Comparison of ENCODE assay signal across 12 cellular contexts in genomic region chr5:76406014-76406413, GRCh38. TPM values are rescaled to one million over a fixed set of nuclear protein-coding genes. Genes with fewer than 3 reads are reported as not detected.
DNase-seq lines count a peak whose midpoint lies in the region; ATAC-seq, FAIRE-seq and TF ChIP-seq lines count a peak whose summit lies in the region.
"Had no signal": no experiment of that assay in that cellular context is flagged by ENCODE, and none has a peak within 500 bp of the region (broad histone marks: within the 10 kb centered on the region; RNA-seq: fewer than 3 reads in every experiment).

No MANE protein-coding gene starts in this region.

- H3K36me3 ChIP-seq in HepG2 (replicated peaks in 1 of 2; ENCODE audit: control insufficient read depth in 1 of 2, insufficient read depth in 2 of 2, low read length in 2 of 2) (no peaks in the 10 kb centered on the region), GM23338 (ENCODE audit: insufficient read depth) (0 out of 2 replicates have a peak, but pooled peaks cover 4% of the 10 kb centered on the region), ascending aorta (no peaks in the 10 kb centered on the region)
- H3K36me3 ChIP-seq: WERI-Rb-1 had no signal

- peaks cover 1% of the 10 kb centered on the region for H3K9me3 Mint-ChIP-seq in activated B cell treated with CpG ODN at 0.5 μM for 24 hours
- H3K9me3 Mint-ChIP-seq in GM23338 = no peaks in the 10 kb centered on the region; the same call in 2 of the 3 replicates

- POLR2A ChIA-PET in activated B cell treated with CpG ODN at 0.5 μM for 24 hours (lab: Charles Lee) (no interaction called here), HepG2 (lab: Yijun Ruan, JAX) (no interaction called here)

- DNase-seq in CD1c-positive myeloid dendritic cell (ENCODE audit: extremely low spot score) (peak; percentile 28), activated B cell treated with CpG ODN at 0.5 μM for 24 hours (no peak), HepG2 (ENCODE audit: low spot score) (no peak), NCI-H128 (lab: John Stamatoyannopoulos, UW; ENCODE audit: unreplicated experiment) (no peak), GM23338 (ENCODE audit: low spot score) (no peak), SW480 (ENCODE audit: low spot score) (no peak), ascending aorta (ENCODE audit: low spot score in 2 of 2) (no peak)
- DNase-seq: activated gamma-delta T cell treated with Interleukin-2 at 50 U/mL for 16 hours, NCI-H524 treated with DMSO at 0.1 percent for 48 hours, Right ventricle myocardium superior, WERI-Rb-1 had no signal

- H3K27me3 Mint-ChIP-seq in activated B cell treated with CpG ODN at 0.5 μM for 24 hours (no peaks in the 10 kb centered on the region), GM23338 (ENCODE audit: insufficient read depth, low read depth, poor library complexity) (peaks cover 13% of the 10 kb centered on the region)

- TF ChIP-seq CTCF in GM12875 (IDR thresholded peaks at IDR 0.05; ENCODE audit: borderline replicate concordance, insufficient read depth, low read depth, low read length) = no peak
- TF ChIP-seq CTCF in activated B cell treated with CpG ODN at 0.5 μM for 24 hours (IDR thresholded peaks at IDR 0.05) = no peak
- no peak for TF ChIP-seq CTCF in HepG2 (CRISPR knock-in tag; IDR thresholded peaks at IDR 0.05)
- TF ChIP-seq CTCF in GM23338 (conservative IDR thresholded peaks at IDR 0.05; ENCODE audit: low read depth in 2 of 2) = no peak
- TF ChIP-seq CTCF in ascending aorta (IDR thresholded peaks at IDR 0.05) = no peak

- H3K4me1 Mint-ChIP-seq in activated B cell treated with CpG ODN at 0.5 μM for 24 hours (peaks cover 47% of the 10 kb centered on the region), GM23338 (peaks cover 50% of the 10 kb centered on the region)

- H3K4me1 ChIP-seq in HepG2 (ENCODE audit: insufficient read depth, low read length) (peaks cover 82% of the 10 kb centered on the region), GM23338 (ENCODE audit: insufficient read depth) (peaks cover 43% of the 10 kb centered on the region), ascending aorta (no peaks in the 10 kb centered on the region)

- 76% methylated on average over 1 of the region's 1 CpG for WGBS in HepG2 (ENCODE audit: low lambda C conversion rate)

- H3K27me3 ChIP-seq in HepG2 (ENCODE audit: control insufficient read depth in 1 of 2, insufficient read depth in 2 of 2, low read length in 2 of 2) (no peaks in the 10 kb centered on the region), GM23338 (ENCODE audit: insufficient read depth) (no peaks in the 10 kb centered on the region), ascending aorta (no peaks in the 10 kb centered on the region)

- H3K79me2 ChIP-seq in HepG2 (ENCODE audit: insufficient read depth, low read length) = peaks cover 69% of the 10 kb centered on the region
- H3K79me2 ChIP-seq in GM23338 (replicated peaks; ENCODE audit: insufficient read depth) = peaks cover 68% of the 10 kb centered on the region

- H3F3A ChIP-seq in GM23338 (replicated peaks; ENCODE audit: low read depth) = 0 out of 2 replicates have a peak, but pooled peaks cover 4% of the 10 kb centered on the region

- no peak overlapping the region for H2AFZ ChIP-seq in HepG2 (ENCODE audit: low read length)
- no peak overlapping the region for H2AFZ ChIP-seq in GM23338

- TF ChIP-seq POLR2A in HepG2 (IDR thresholded peaks at IDR 0.05; ENCODE audit: insufficient read depth in 1 of 2, low read depth in 2 of 2, low read length in 2 of 2) = no peak

- H4K20me1 ChIP-seq in HepG2 (ENCODE audit: insufficient read depth, low read length) (no peaks in the 10 kb centered on the region; the same call in 1 of the 2 replicates), GM23338 (replicated peaks; ENCODE audit: insufficient read depth) (0 out of 2 replicates have a peak, but pooled peaks cover 5% of the 10 kb centered on the region)

- H3K4me3 ChIP-seq in GM12875 (ENCODE audit: low read depth, low read length) (peak overlapping the region; percentile 28), HepG2 (replicated peaks in 1 of 3; ENCODE audit: insufficient read depth in 1 of 3, low read depth in 2 of 3, low read length in 3 of 3) (peak overlapping the region; percentile 8 to 90 (median 29); a peak in 2 of 6 replicates), GM23338 (no peak overlapping the region), ascending aorta (no peak overlapping the region)

- ATAC-seq in activated B cell treated with CpG ODN at 0.5 μM for 24 hours (ENCODE audit: low read depth) (no peak), HepG2 (no peak), GM23338 (no peak)

- no peaks in the 10 kb centered on the region; the same call in 1 of the 2 replicates for H3K9me2 ChIP-seq in GM23338 (ENCODE audit: insufficient read depth)

- H3K4me3 Mint-ChIP-seq in activated B cell treated with CpG ODN at 0.5 μM for 24 hours = no peak overlapping the region
- no peak overlapping the region for H3K4me3 Mint-ChIP-seq in GM23338

- TF ChIP-seq RAD21 in HepG2 (CRISPR knock-in tag; IDR thresholded peaks at IDR 0.05) = no peak

- H3K27ac ChIP-seq in HepG2 (ENCODE audit: extremely low read length, insufficient read depth, low read length) (peak overlapping the region; percentile 97), GM23338 (ENCODE audit: low read depth) (no peak overlapping the region), ascending aorta (no peak overlapping the region)
- H3K27ac ChIP-seq: WERI-Rb-1 had no signal

- H3K4me2 ChIP-seq in HepG2 (ENCODE audit: low read depth, low read length) (peak overlapping the region; percentile 90), GM23338 (no peak overlapping the region)

- H3K9ac ChIP-seq in HepG2 (ENCODE audit: insufficient read depth, low read depth, low read length) = peak overlapping the region; percentile 42

- H3K36me3 Mint-ChIP-seq in activated B cell treated with CpG ODN at 0.5 μM for 24 hours (ENCODE audit: low read depth) = peaks cover 5% of the 10 kb centered on the region
- H3K36me3 Mint-ChIP-seq in GM23338 (ENCODE audit: low read depth) = no peaks in the 10 kb centered on the region

- BruUV-seq in HepG2 (replicated peaks; lab: Mats Ljungman, UMichigan) = no TSS peak

- in situ Hi-C loops in HepG2 (cut with HindIII; ENCODE audit: extremely low pct_ligation_motif_present, low pct_unique_long_range_greater_than_20kb) = no loop called here

- CTCF ChIA-PET in activated B cell treated with CpG ODN at 0.5 μM for 24 hours (lab: Charles Lee) (interaction anchor here (0.8 to 1.5 kb wide), 2 partner anchors 11 to 177 kb away, joined by 3 to 6 read pairs; no protein-coding TSS in a partner anchor), HepG2 (lab: Yijun Ruan, JAX; ENCODE audit: low intra/inter-chr PET ratio, low total read pairs) (no interaction called here)

- intact Hi-C loops in activated B cell treated with CpG ODN at 0.5 μM for 24 hours (cut with micrococcal nuclease) = loop anchor here (10.0 kb wide), 6 partner anchors 369 to 1721 kb away; partner anchors contain the start of genes AGGF1, ANKRD31, HEXB and TBCA
- intact Hi-C loops in HepG2 (cut with micrococcal nuclease; ENCODE audit: unreplicated experiment) = no loop called here
- intact Hi-C loops in ascending aorta (cut with DNase I) = no loop called here

- H3K9me3 ChIP-seq in HepG2 (ENCODE audit: low read length) (no peaks in the 10 kb centered on the region), ascending aorta (no peaks in the 10 kb centered on the region)

- peak overlapping the region; percentile 53 for H3K27ac Mint-ChIP-seq in activated B cell treated with CpG ODN at 0.5 μM for 24 hours
- no peak overlapping the region for H3K27ac Mint-ChIP-seq in GM23338

- no peak for TF ChIP-seq EP300 in HepG2 (IDR thresholded peaks at IDR 0.05; ENCODE audit: low read depth in 2 of 2, low read length in 2 of 2)
- no peak for TF ChIP-seq EP300 in HepG2 (CRISPR knock-in tag; IDR thresholded peaks at IDR 0.05; ENCODE audit: borderline replicate concordance)

- no peak for FAIRE-seq in HepG2 (lab: Jason Lieb, UNC)

TF ChIP-seq in HepG2, 621 proteins besides CTCF, POLR2A, EP300 and RAD21 (continues in another document):
- no peak for TF ChIP-seq ZNF446 (CRISPR knock-in tag; IDR thresholded peaks at IDR 0.05)
- no peak for TF ChIP-seq NFE2L1 (CRISPR knock-in tag; IDR thresholded peaks at IDR 0.05; ENCODE audit: borderline replicate concordance)
- no peak for TF ChIP-seq ZNF547 (CRISPR knock-in tag; IDR thresholded peaks at IDR 0.05)

RNA-seq across cellular contexts. Expression of gene IQGAP2, which starts 2.9 kb away (rescaled TPM):
- total RNA-seq in activated B cell treated with CpG ODN at 0.5 μM for 24 hours (6.7 and 8.8 TPM in 2 replicates), HepG2 (2016; rRNA removed; fragmentation: Illumina TruSeq; extraction: Trizol) (83.3 and 143 TPM in 2 replicates), ascending aorta (19.8 TPM)
- 6.8 and 9.5 TPM in 2 replicates for total RNA-seq in HepG2 (2016; cell fraction: cytosol; rRNA removed; fragmentation: Illumina TruSeq; extraction: Trizol; ENCODE audit: low read depth)
- total RNA-seq in HepG2 (2016; cell fraction: insoluble cytoplasmic fraction; rRNA removed; fragmentation: Illumina TruSeq; extraction: Trizol) = 75.6 and 141 TPM in 2 replicates
- total RNA-seq in HepG2 (2016; cell fraction: membrane; rRNA removed; fragmentation: Illumina TruSeq; extraction: Trizol) = 20.0 and 24.2 TPM in 2 replicates
- total RNA-seq in HepG2 (2016; cell fraction: nucleus; rRNA removed; fragmentation: Illumina TruSeq; extraction: Trizol) = 81.7 and 84.7 TPM in 2 replicates
- polyA plus RNA-seq in HepG2 (2011; rRNA removed) (29.7 and 35.2 TPM in 2 replicates), GM23338 (2016; fragmentation: Nextera tagmentation; extraction: Ambion mirVana) (57.3 and 60.0 TPM in 2 replicates)
- polyA plus RNA-seq in HepG2 (2011; cell fraction: cytosol; rRNA removed) = 21.8 and 27.0 TPM in 2 replicates
- polyA plus RNA-seq in HepG2 (2011; cell fraction: nucleus; rRNA removed) = 16.5 and 22.9 TPM in 2 replicates
- polyA plus RNA-seq in HepG2 (2012) = 43.2 and 55.6 TPM in 2 replicates
- 2.5 and 3.4 TPM in 2 replicates for polyA plus RNA-seq in HepG2 (2016; cell fraction: cytosol; fragmentation: Illumina TruSeq; extraction: Trizol; ENCODE audit: low read depth)
- 131 and 137 TPM in 2 replicates for polyA plus RNA-seq in HepG2 (2016; cell fraction: insoluble cytoplasmic fraction; fragmentation: Illumina TruSeq; extraction: Trizol; ENCODE audit: low read depth)
- polyA plus RNA-seq in HepG2 (2016; cell fraction: membrane; fragmentation: Illumina TruSeq; extraction: Trizol; ENCODE audit: low read depth) = 10.6 and 10.9 TPM in 2 replicates
- polyA plus RNA-seq in HepG2 (2016; cell fraction: nucleus; fragmentation: Illumina TruSeq; extraction: Trizol; ENCODE audit: insufficient read depth, low read depth) = 77.5 and 91.9 TPM in 2 replicates
- polyA minus RNA-seq in HepG2 (2011; rRNA and poly(A)+ RNA removed; ENCODE audit: low replicate concordance) = 0.21 and 25.1 TPM in 2 replicates
- 51.9 and 82.7 TPM in 2 replicates for polyA minus RNA-seq in HepG2 (2011; cell fraction: cytosol; rRNA and poly(A)+ RNA removed)
- polyA minus RNA-seq in HepG2 (2011; cell fraction: nucleus; rRNA and poly(A)+ RNA removed) = 85.0 and 104 TPM in 2 replicates
- total RNA-seq in GM23338 (2014; rRNA removed; shearing (Covaris generic)) = 55.8 and 86.5 TPM in 2 replicates

Comparison
In these comparisons a context has a peak if more than half of its experiments do, and no peak if none do; other contexts are left out.
1. H3K4me3 ChIP-seq: peak in GM12875 (single experiment) and HepG2 (3 of 3); none in GM23338 (single experiment) and ascending aorta (0 of 2).